In genomic region chr22:34950480-34950879, GRCh38 we compare ENCODE assay signal across 19 cellular contexts.
DNase-seq lines count a peak whose midpoint lies in the region; ATAC-seq, FAIRE-seq and TF ChIP-seq lines count a peak whose summit lies in the region.
"Had no signal": no experiment of that assay in that cellular context is flagged by ENCODE, and none has a peak within 500 bp of the region (broad histone marks: within the 10 kb centered on the region; RNA-seq: fewer than 3 reads in every experiment).

No MANE protein-coding gene starts in this region.

- no peak overlapping the region for H3K14ac ChIP-seq in H9 (ENCODE audit: insufficient read depth, low read length)

- H2BK15ac ChIP-seq in H9 (ENCODE audit: low read depth, low read length), result no peak overlapping the region

- intact Hi-C loops in PC-9 (cut with micrococcal nuclease; ENCODE audit: unreplicated experiment), result no loop called here
- intact Hi-C loops in posterior vena cava (cut with DNase I), result no loop called here

- CTCF ChIA-PET in PC-9 (lab: Charles Lee), result no interaction called here

- H2BK120ac ChIP-seq in H9 (ENCODE audit: low read depth, low read length, poor library complexity, severe bottlenecking), result no peak overlapping the region

- H3K27me3 Mint-ChIP-seq in H9 (ENCODE audit: low read depth), result peaks cover 3% of the 10 kb centered on the region

- H3K36me3 ChIP-seq in mesodermal cell (ENCODE audit: control insufficient read depth, insufficient read depth, low read length) (no peaks in the 10 kb centered on the region), PC-9 (ENCODE audit: low read depth) (no peaks in the 10 kb centered on the region)

- H3K9me3 ChIP-seq in H9 (ENCODE audit: control insufficient read depth, low read depth, low read length) (no peaks in the 10 kb centered on the region), mesodermal cell (ENCODE audit: control insufficient read depth, low read length) (no peaks in the 10 kb centered on the region), PC-9 (ENCODE audit: insufficient read depth, low read depth) (no peaks in the 10 kb centered on the region)
- H3K9me3 ChIP-seq: Caco-2, SK-N-SH had no signal

- H3K9me3 Mint-ChIP-seq in H9, result no peaks in the 10 kb centered on the region

- DNase-seq in AG08395 (ENCODE audit: low spot score) (peak; percentile 59), H9 (peak; percentile 52), PC-9 (no peak), posterior vena cava (ENCODE audit: low spot score) (no peak), COLO668 (lab: John Stamatoyannopoulos, UW; ENCODE audit: unreplicated experiment) (no peak)
- DNase-seq: Caco-2, DMS53, GF-D8, NCI-H345, NCI-H774, SK-N-SH had no signal

- H3K23me2 ChIP-seq in H9 (ENCODE audit: insufficient read length, low read depth, low read length, poor library complexity, severe bottlenecking), result no peaks in the 10 kb centered on the region

- no peak overlapping the region for H3K9ac ChIP-seq in H9 (ENCODE audit: extremely low read depth, insufficient read length, low read length)
- H3K9ac ChIP-seq: SK-N-SH had no signal

- no peak overlapping the region for H3K4ac ChIP-seq in H9 (ENCODE audit: low read depth, low read length)

- H3K9me2 ChIP-seq in PC-9 (ENCODE audit: insufficient read depth), result no peaks in the 10 kb centered on the region
- H3K9me2 ChIP-seq: SK-N-SH had no signal

- H3K4me1 ChIP-seq in H9 (ENCODE audit: insufficient read depth, low read length) (peaks cover 5% of the 10 kb centered on the region), mesodermal cell (ENCODE audit: control insufficient read depth, insufficient read depth, low read length, poor library complexity, severe bottlenecking) (peaks cover 24% of the 10 kb centered on the region), PC-9 (replicated peaks; ENCODE audit: insufficient read depth) (no peaks in the 10 kb centered on the region)
- H3K4me1 ChIP-seq: Caco-2 had no signal

- H4K8ac ChIP-seq in H9 (replicated peaks; ENCODE audit: insufficient read length, low read depth, low read length), result no peak overlapping the region

- FAIRE-seq in endometrium (lab: Jason Lieb, UNC), result peak; percentile 88
- FAIRE-seq: HTR-8/SVneo had no signal

- H2AK5ac ChIP-seq in H9 (ENCODE audit: insufficient read length, low read length), result no peak overlapping the region

- no peak overlapping the region for H3K4me2 ChIP-seq in H9 (ENCODE audit: insufficient read depth, insufficient read length, low read length)
- no peak overlapping the region for H3K4me2 ChIP-seq in PC-9
- H3K4me2 ChIP-seq: SK-N-SH had no signal

- H3K56ac ChIP-seq in H9 (ENCODE audit: insufficient read length, low read depth, low read length), result no peak overlapping the region

- no peak overlapping the region for H3K27ac ChIP-seq in H9 (ENCODE audit: insufficient read length, low read depth, low read length)
- H3K27ac ChIP-seq in mesodermal cell (ENCODE audit: low read depth, low read length, severe bottlenecking), result peak overlapping the region; percentile 47
- no peak overlapping the region for H3K27ac ChIP-seq in PC-9
- H3K27ac ChIP-seq: 22Rv1 had no signal

- no peak overlapping the region for H2BK20ac ChIP-seq in H9 (ENCODE audit: low read depth, low read length, poor library complexity, severe bottlenecking)

- no peak overlapping the region for H3T11ph ChIP-seq in H9 (ENCODE audit: low read length)

- H2AFZ ChIP-seq in H9 (ENCODE audit: low read length) (no peak overlapping the region), PC-9 (no peak overlapping the region)

- H3K4me3 ChIP-seq in mesodermal cell (ENCODE audit: extremely low read depth, insufficient read depth, low read length, poor library complexity, severe bottlenecking) (no peak overlapping the region), PC-9 (no peak overlapping the region)

- H3K27ac Mint-ChIP-seq in H9, result no peak overlapping the region
- H3K27ac Mint-ChIP-seq: CD14-positive monocyte had no signal

- no peaks in the 10 kb centered on the region for H4K20me1 ChIP-seq in H9 (ENCODE audit: control insufficient read depth, insufficient read depth, insufficient read length)
- no peaks in the 10 kb centered on the region for H4K20me1 ChIP-seq in PC-9 (ENCODE audit: insufficient read depth)

- peaks cover 12 to 14% of the 10 kb centered on the region in 2 experiments for H3K4me1 Mint-ChIP-seq in H9
- H3K4me1 Mint-ChIP-seq: CD14-positive monocyte had no signal

- H3K4me3 Mint-ChIP-seq in H9, result peak overlapping the region in 1 of 2 experiments; percentile 51; a peak in 2 of 5 replicates
- H3K4me3 Mint-ChIP-seq: CD14-positive monocyte had no signal

- no peaks in the 10 kb centered on the region for H3K36me3 Mint-ChIP-seq in H9 (ENCODE audit: insufficient read depth in 1 of 3, low read depth in 3 of 3)
- H3K36me3 Mint-ChIP-seq: CD14-positive monocyte had no signal

- no peak overlapping the region for H3K18ac ChIP-seq in H9 (ENCODE audit: insufficient read length, low read depth, low read length)

- no peak overlapping the region for H2BK12ac ChIP-seq in H9 (ENCODE audit: insufficient read length, low read depth, low read length)

- no peak for TF ChIP-seq CTCF in H9 (conservative IDR thresholded peaks at IDR 0.05)
- no peak for TF ChIP-seq CTCF in PC-9 (conservative IDR thresholded peaks at IDR 0.05)

- H3K27me3 ChIP-seq in H9 (ENCODE audit: insufficient read depth, low read length), result no peaks in the 10 kb centered on the region
- peaks cover 30% of the 10 kb centered on the region; the same call in 1 of the 2 replicates for H3K27me3 ChIP-seq in PC-9 (ENCODE audit: insufficient read depth, low read depth)

- no peaks in the 10 kb centered on the region for H3F3A ChIP-seq in PC-9 (ENCODE audit: insufficient read depth, low read depth)

- H3K79me1 ChIP-seq in H9 (ENCODE audit: insufficient read depth, low read depth, low read length, poor library complexity, severe bottlenecking), result no peaks in the 10 kb centered on the region

- no peak overlapping the region for H2BK5ac ChIP-seq in H9 (ENCODE audit: insufficient read length, low read length)

- no peak overlapping the region for H4K91ac ChIP-seq in H9 (ENCODE audit: insufficient read length, low read depth, low read length)

- H3K23ac ChIP-seq in H9 (ENCODE audit: insufficient read length, low read depth, low read length), result no peak overlapping the region

- no peak overlapping the region for H4K5ac ChIP-seq in H9 (ENCODE audit: insufficient read length, low read depth, low read length)

- ATAC-seq in GM18870 (IDR thresholded peaks at IDR 0.05; ENCODE audit: unreplicated experiment), result no peak
- ATAC-seq: HCT116, Right ventricle myocardium inferior had no signal

- POLR2A ChIA-PET in PC-9 (lab: Charles Lee; ENCODE audit: unreplicated experiment), result no interaction called here

- no CpG with 5 or more reads among the region's 4 CpGs for WGBS in H9 (ENCODE audit: extremely low coverage, insufficient read length, low lambda C conversion rate)
- 31 to 58% methylated on average over 2 to 4 of the region's 4 CpGs for WGBS in mesodermal cell (ENCODE audit: insufficient coverage in 2 of 2), 2 experiments

- BruUV-seq in PC-9 (replicated peaks; lab: Mats Ljungman, UMichigan), result no TSS peak

- H3K79me2 ChIP-seq in H9 (ENCODE audit: insufficient read depth, low read length) (no peaks in the 10 kb centered on the region), PC-9 (ENCODE audit: low read depth) (no peaks in the 10 kb centered on the region)

Comparison
In these comparisons a context has a peak if more than half of its experiments do, and no peak if none do; other contexts are left out.
1. DNase-seq: peak in AG08395 (single experiment) and H9 (single experiment); none in PC-9 (0 of 2), posterior vena cava (single experiment) and COLO668 (single experiment).